Comparison of ENCODE assay signal across 12 cellular contexts in genomic region chr11:69598147-69598546, GRCh38. TPM values are rescaled to one million over a fixed set of nuclear protein-coding genes. Genes with fewer than 3 reads are reported as not detected.
A peak's percentile ranks its signal among the peaks of the same experiment; 100 is the strongest.
DNase-seq lines count a peak whose midpoint lies in the region; ATAC-seq, FAIRE-seq and TF ChIP-seq lines count a peak whose summit lies in the region.
"Had no signal": no experiment of that assay in that cellular context is flagged by ENCODE, and none has a peak within 500 bp of the region (broad histone marks: within the 10 kb centered on the region; RNA-seq: fewer than 3 reads in every experiment).

No MANE protein-coding gene starts in this region.

- H3K36me3 ChIP-seq in heart right ventricle (no peaks in the 10 kb centered on the region), small intestine (ENCODE audit: control insufficient read depth in 2 of 2, insufficient read depth in 2 of 2, low read length in 2 of 2) (no peaks in the 10 kb centered on the region)

- peaks cover 0 to 3% (median 0%) of the 10 kb centered on the region in 9 donors for H3K4me1 ChIP-seq in heart right ventricle
- H3K4me1 ChIP-seq in right cardiac atrium (ENCODE audit: control insufficient read depth, insufficient read depth, low read length), result no peaks in the 10 kb centered on the region
- no peaks in the 10 kb centered on the region for H3K4me1 ChIP-seq in small intestine (ENCODE audit: control insufficient read depth in 2 of 2, insufficient read depth in 1 of 2, low read depth in 1 of 2, low read length in 1 of 2)

- no peak for ATAC-seq in heart right ventricle
- no peak for ATAC-seq in right cardiac atrium
- ATAC-seq in HG03135 (IDR thresholded peaks at IDR 0.05; ENCODE audit: unreplicated experiment), result no peak

- 69 to 73% methylated on average over 5 of the region's 5 CpGs for WGBS in heart right ventricle, 2 donors
- 61% methylated on average over 5 of the region's 5 CpGs for WGBS in right cardiac atrium
- whole genome bisulfite sequencing in small intestine, 3 donors, result 62 to 64% (median 64%) methylated on average over 5 of the region's 5 CpGs

- intact Hi-C loops in heart right ventricle (cut with DNase I), result no loop called here
- intact Hi-C loops in right cardiac atrium (cut with DNase I), result no loop called here

- H3K4me3 ChIP-seq in heart right ventricle (no peak overlapping the region), right cardiac atrium (ENCODE audit: low read length) (no peak overlapping the region), fibroblast of mammary gland (ENCODE audit: control insufficient read depth, low read depth, low read length) (no peak overlapping the region), small intestine (ENCODE audit: low read depth in 1 of 2, low read length in 2 of 2) (no peak overlapping the region)

- TF ChIP-seq CTCF in heart right ventricle (IDR thresholded peaks at IDR 0.05) (peak in 7 of 9 donors; percentile 3 to 37 (median 31)), fibroblast of mammary gland (conservative IDR thresholded peaks at IDR 0.05; ENCODE audit: control insufficient read depth, insufficient read depth, low read depth, low read length) (no peak), GM10248 (IDR thresholded peaks at IDR 0.05; ENCODE audit: control extremely low read depth, extremely low read depth, low read depth, missing control alignments) (no peak)

- no peak for FAIRE-seq in small intestine (lab: Jason Lieb, UNC)

- H3K27ac ChIP-seq in heart right ventricle, result no peak overlapping the region
- H3K27ac ChIP-seq in right cardiac atrium (ENCODE audit: low read length), result no peak overlapping the region
- H3K27ac ChIP-seq in small intestine (ENCODE audit: low read depth in 1 of 2, low read length in 1 of 2), result no peak overlapping the region
- H3K27ac ChIP-seq: C4-2B had no signal

- peaks cover 0 to 3% (median 0%) of the 10 kb centered on the region in 7 donors for H3K27me3 ChIP-seq in heart right ventricle
- no peaks in the 10 kb centered on the region for H3K27me3 ChIP-seq in right cardiac atrium (ENCODE audit: control insufficient read depth, insufficient read depth)
- H3K27me3 ChIP-seq in small intestine (ENCODE audit: control insufficient read depth in 2 of 2, insufficient read depth in 2 of 2, low read length in 2 of 2), result no peaks in the 10 kb centered on the region

- H3K9me3 ChIP-seq in heart right ventricle (no peaks in the 10 kb centered on the region), right cardiac atrium (ENCODE audit: control insufficient read depth, low read length) (no peaks in the 10 kb centered on the region), small intestine (ENCODE audit: control insufficient read depth, low read depth) (no peaks in the 10 kb centered on the region)

- CTCF ChIA-PET in GM10248 (lab: Yijun Ruan, JAX), result no interaction called here

- DNase-seq in heart right ventricle (peak in 1 of 2 donors; percentile 9), right cardiac atrium (no peak), OCI-M1 (lab: John Stamatoyannopoulos, UW) (peak; percentile 65), fibroblast of mammary gland (ENCODE audit: low read depth) (peak; percentile 14), small intestine (peak; percentile 9), hypothalamus (lab: John Stamatoyannopoulos, UW) (no peak), GM10248 (ENCODE audit: extremely low spot score) (no peak)
- DNase-seq: activated T-cell treated with anti-CD3 and anti-CD28 coated beads, Interleukin-2, amount 50 U/mL, for 48 hours; Karpas-422; T1000 had no signal

- POLR2A ChIA-PET in GM10248 (lab: Yijun Ruan, JAX), result no interaction called here

RNA-seq across cellular contexts. Expression of gene CCND1, which starts 42.8 kb away (rescaled TPM):
- total RNA-seq in heart right ventricle (100 to 1,000 TPM in 9 of 10 donors, 10 to 100 TPM in 1; 88.8 to 292 (median 189) TPM), right cardiac atrium (100 to 1,000 TPM; 113 to 149 (median 142) TPM)
- polyA plus RNA-seq in heart right ventricle (10 to 100 TPM; 11.4 to 30.4 TPM), right cardiac atrium (55.9 TPM), small intestine (10 to 100 TPM in 1 of 3 donors, 1 to 10 TPM in 2; 6.2 to 24.6 (median 6.7) TPM)

Comparison
In these comparisons a context has a peak if more than half of its experiments do, and no peak if none do; other contexts are left out.
1. DNase-seq: peak in OCI-M1 (single experiment), fibroblast of mammary gland (single experiment) and small intestine (single experiment); none in right cardiac atrium (0 of 3), hypothalamus (0 of 51) and GM10248 (single experiment).
2. CTCF ChIP-seq: peak in heart right ventricle (7 of 9); none in fibroblast of mammary gland (single experiment) and GM10248 (single experiment).